In genomic region chr18:24509435-24509834, GRCh38 we compare ENCODE assay signal across 25 cellular contexts. TPM values are rescaled to one million over a fixed set of nuclear protein-coding genes. Genes with fewer than 3 reads are reported as not detected.
DNase-seq lines count a peak whose midpoint lies in the region; ATAC-seq, FAIRE-seq and TF ChIP-seq lines count a peak whose summit lies in the region.
"Had no signal": no experiment of that assay in that cellular context is flagged by ENCODE, and none has a peak within 500 bp of the region (broad histone marks: within the 10 kb centered on the region; RNA-seq: fewer than 3 reads in every experiment).

No MANE protein-coding gene starts in this region.

- H3K27ac ChIP-seq in right lobe of liver (no peak overlapping the region), HepG2 (ENCODE audit: extremely low read length, insufficient read depth, low read length) (no peak overlapping the region), small intestine (ENCODE audit: low read depth in 1 of 2, low read length in 1 of 2) (no peak overlapping the region)
- H3K27ac ChIP-seq: 22Rv1; A549; BLaER1 treated with 17β-estradiol and CSF1 and Interleukin-3, amounts not matched to agents 10 nM and 100 nM; C4-2B had no signal

- TF ChIP-seq POLR2A in right lobe of liver (IDR thresholded peaks at IDR 0.05) (no peak), HepG2 (IDR thresholded peaks at IDR 0.05; ENCODE audit: insufficient read depth in 1 of 2, low read depth in 2 of 2, low read length in 2 of 2) (no peak)

- in situ Hi-C loops in HepG2 (cut with HindIII; ENCODE audit: extremely low pct_ligation_motif_present, low pct_unique_long_range_greater_than_20kb) = no loop called here

- ATAC-seq in right lobe of liver (peak; percentile 35 to 60 (median 47)), HepG2 (no peak)
- ATAC-seq in stimulated activated effector memory CD8-positive, alpha-beta T cell treated with anti-CD3 and anti-CD28 coated beads, Interleukin-12 subunit alpha, Interleukin-12 subunit beta, amount 100 ng/mL, for 72 hours = no peak
- ATAC-seq: A549 had no signal

- no peak overlapping the region for H3K4me3 Mint-ChIP-seq in nephron progenitor cell
- no peak overlapping the region for H3K4me3 Mint-ChIP-seq in stimulated activated effector memory CD8-positive, alpha-beta T cell treated with anti-CD3 and anti-CD28 coated beads, Interleukin-12 subunit alpha, Interleukin-12 subunit beta, amount 100 ng/mL, for 72 hours
- H3K4me3 Mint-ChIP-seq: B cell; CD4-positive, alpha-beta T cell; CD8-positive, alpha-beta memory T cell had no signal

- H3K9me3 ChIP-seq in right lobe of liver (no peaks in the 10 kb centered on the region), HepG2 (ENCODE audit: low read length) (no peaks in the 10 kb centered on the region), small intestine (ENCODE audit: control insufficient read depth, low read depth) (no peaks in the 10 kb centered on the region)
- H3K9me3 ChIP-seq: A549 had no signal

- H3K36me3 ChIP-seq in right lobe of liver (no peaks in the 10 kb centered on the region), HepG2 (replicated peaks in 1 of 2; ENCODE audit: control insufficient read depth in 1 of 2, insufficient read depth in 2 of 2, low read length in 2 of 2) (no peaks in the 10 kb centered on the region), small intestine (ENCODE audit: control insufficient read depth in 2 of 2, insufficient read depth in 2 of 2, low read length in 2 of 2) (no peaks in the 10 kb centered on the region)
- H3K36me3 ChIP-seq: BLaER1 treated with 17β-estradiol and CSF1 and Interleukin-3, amounts not matched to agents 10 nM and 100 nM had no signal

- intact Hi-C loops in right lobe of liver (cut with DNase I) = no loop called here
- intact Hi-C loops in HepG2 (cut with micrococcal nuclease; ENCODE audit: unreplicated experiment) = no loop called here

- H3K4me3 ChIP-seq in right lobe of liver (no peak overlapping the region), HepG2 (replicated peaks in 1 of 3; ENCODE audit: insufficient read depth in 1 of 3, low read depth in 2 of 3, low read length in 3 of 3) (no peak overlapping the region), small intestine (ENCODE audit: low read depth in 1 of 2, low read length in 2 of 2) (no peak overlapping the region)
- H3K4me3 ChIP-seq: A549; BLaER1 treated with 17β-estradiol and CSF1 and Interleukin-3, amounts not matched to agents 10 nM and 100 nM had no signal

- H3K4me1 Mint-ChIP-seq in nephron progenitor cell = peaks cover 18% of the 10 kb centered on the region
- no peaks in the 10 kb centered on the region for H3K4me1 Mint-ChIP-seq in stimulated activated effector memory CD8-positive, alpha-beta T cell treated with anti-CD3 and anti-CD28 coated beads, Interleukin-12 subunit alpha, Interleukin-12 subunit beta, amount 100 ng/mL, for 72 hours
- H3K4me1 Mint-ChIP-seq: B cell; CD8-positive, alpha-beta memory T cell had no signal

- H3K27me3 ChIP-seq in right lobe of liver (no peaks in the 10 kb centered on the region), HepG2 (ENCODE audit: control insufficient read depth in 1 of 2, insufficient read depth in 2 of 2, low read length in 2 of 2) (0 out of 5 replicates have a peak, but pooled peaks cover 0 to 4% of the 10 kb centered on the region in 2 experiments), small intestine (ENCODE audit: control insufficient read depth in 2 of 2, insufficient read depth in 2 of 2, low read length in 2 of 2) (no peaks in the 10 kb centered on the region)
- H3K27me3 ChIP-seq: BLaER1 treated with 17β-estradiol and CSF1 and Interleukin-3, amounts not matched to agents 10 nM and 100 nM had no signal

- no peak for TF ChIP-seq EP300 in HepG2 (IDR thresholded peaks at IDR 0.05; ENCODE audit: low read depth in 2 of 2, low read length in 2 of 2)
- no peak for TF ChIP-seq EP300 in HepG2 (CRISPR knock-in tag; IDR thresholded peaks at IDR 0.05; ENCODE audit: borderline replicate concordance)

- CTCF ChIA-PET in HepG2 (lab: Yijun Ruan, JAX; ENCODE audit: low intra/inter-chr PET ratio, low total read pairs) = no interaction called here

- peaks cover 8% of the 10 kb centered on the region for H3K9me3 Mint-ChIP-seq in nephron progenitor cell
- no peaks in the 10 kb centered on the region for H3K9me3 Mint-ChIP-seq in stimulated activated effector memory CD8-positive, alpha-beta T cell treated with anti-CD3 and anti-CD28 coated beads, Interleukin-12 subunit alpha, Interleukin-12 subunit beta, amount 100 ng/mL, for 72 hours
- H3K9me3 Mint-ChIP-seq: CD4-positive, alpha-beta T cell; CD8-positive, alpha-beta memory T cell had no signal

- no peaks in the 10 kb centered on the region for H3K36me3 Mint-ChIP-seq in nephron progenitor cell (ENCODE audit: low read depth)
- H3K36me3 Mint-ChIP-seq in stimulated activated effector memory CD8-positive, alpha-beta T cell treated with anti-CD3 and anti-CD28 coated beads, Interleukin-12 subunit alpha, Interleukin-12 subunit beta, amount 100 ng/mL, for 72 hours = no peaks in the 10 kb centered on the region
- H3K36me3 Mint-ChIP-seq: CD8-positive, alpha-beta memory T cell had no signal

- TF ChIP-seq CTCF in right lobe of liver (IDR thresholded peaks at IDR 0.05) (no peak), HepG2 (CRISPR knock-in tag; IDR thresholded peaks at IDR 0.05) (no peak), nephron progenitor cell (IDR thresholded peaks at IDR 0.05) (no peak)

- no peaks in the 10 kb centered on the region for H3K79me2 ChIP-seq in HepG2 (ENCODE audit: insufficient read depth, low read length)

- no peak for DNase-seq in right lobe of liver
- no peak for DNase-seq in HepG2 (ENCODE audit: low spot score)
- no peak for DNase-seq in nephron progenitor cell
- peak; percentile 71 for DNase-seq in small intestine
- DNase-seq in stimulated activated effector memory CD8-positive, alpha-beta T cell treated with anti-CD3 and anti-CD28 coated beads, Interleukin-12 subunit alpha, Interleukin-12 subunit beta, amount 100 ng/mL, for 72 hours (ENCODE audit: low spot score in 2 of 2) = no peak
- DNase-seq in DMS53 (lab: John Stamatoyannopoulos, UW) = no peak
- DNase-seq in pons (ENCODE audit: low spot score) = no peak
- DNase-seq: AML-193; CD4-positive, alpha-beta T cell; CD8-positive, alpha-beta memory T cell; COR-L47; DMS 273 treated with DMSO at 0.1 percent for 48 hours; DMS153; DMS79 treated with DMSO at 0.1 percent for 48 hours; GF-D8 had no signal

- H2AFZ ChIP-seq in HepG2 (ENCODE audit: low read length) = no peak overlapping the region

- no peak overlapping the region for H3K4me2 ChIP-seq in HepG2 (ENCODE audit: low read depth, low read length)
- H3K4me2 ChIP-seq: A549; BLaER1 treated with 17β-estradiol and CSF1 and Interleukin-3, amounts not matched to agents 10 nM and 100 nM had no signal

- no peak overlapping the region for H3K9ac ChIP-seq in HepG2 (ENCODE audit: insufficient read depth, low read depth, low read length)
- H3K9ac ChIP-seq: BLaER1 treated with 17β-estradiol and CSF1 and Interleukin-3, amounts not matched to agents 10 nM and 100 nM had no signal

- POLR2A ChIA-PET in HepG2 (lab: Yijun Ruan, JAX) = no interaction called here

- no TSS peak for BruUV-seq in HepG2 (replicated peaks; lab: Mats Ljungman, UMichigan)

- FAIRE-seq in HepG2 (lab: Jason Lieb, UNC) (no peak), small intestine (lab: Jason Lieb, UNC) (no peak)
- FAIRE-seq: A549, G401.6, GM12891, GM19239 had no signal

- 40% methylated on average over 1 of the region's 1 CpG for WGBS in right lobe of liver (ENCODE audit: insufficient coverage, low coverage, low lambda C conversion rate, missing lambda C conversion rate)
- 0% methylated on average over 1 of the region's 1 CpG for WGBS in HepG2 (ENCODE audit: low lambda C conversion rate)
- WGBS in small intestine, 3 donors = 30 to 65% (median 46%) methylated on average over 1 of the region's 1 CpG

- no peak for TF ChIP-seq RAD21 in HepG2 (CRISPR knock-in tag; IDR thresholded peaks at IDR 0.05)

- no peaks in the 10 kb centered on the region for H4K20me1 ChIP-seq in HepG2 (ENCODE audit: insufficient read depth, low read length)
- H4K20me1 ChIP-seq: BLaER1 treated with 17β-estradiol and CSF1 and Interleukin-3, amounts not matched to agents 10 nM and 100 nM had no signal

- H3K27ac Mint-ChIP-seq in nephron progenitor cell = peak overlapping the region; percentile 51
- H3K27ac Mint-ChIP-seq in stimulated activated effector memory CD8-positive, alpha-beta T cell treated with anti-CD3 and anti-CD28 coated beads, Interleukin-12 subunit alpha, Interleukin-12 subunit beta, amount 100 ng/mL, for 72 hours = no peak overlapping the region
- H3K27ac Mint-ChIP-seq: B cell; CD4-positive, alpha-beta T cell had no signal

- peaks cover 4% of the 10 kb centered on the region for H3K27me3 Mint-ChIP-seq in nephron progenitor cell (ENCODE audit: low read depth, poor library complexity)
- H3K27me3 Mint-ChIP-seq: CD4-positive, alpha-beta T cell had no signal

- H3K4me1 ChIP-seq in right lobe of liver = no peaks in the 10 kb centered on the region
- no peaks in the 10 kb centered on the region for H3K4me1 ChIP-seq in HepG2 (ENCODE audit: insufficient read depth, low read length)
- no peaks in the 10 kb centered on the region for H3K4me1 ChIP-seq in small intestine (ENCODE audit: control insufficient read depth in 2 of 2, insufficient read depth in 1 of 2, low read depth in 1 of 2, low read length in 1 of 2)
- H3K4me1 ChIP-seq: A549; BLaER1 treated with 17β-estradiol and CSF1 and Interleukin-3, amounts not matched to agents 10 nM and 100 nM had no signal

RNA-seq across cellular contexts. Expression of gene HRH4, which starts 49.0 kb away (rescaled TPM):
- total RNA-seq in right lobe of liver (under 1 TPM; 0.06 to 0.32 (median 0.10) TPM), HepG2 (2016; rRNA removed; fragmentation: Illumina TruSeq; extraction: Trizol) (not detected in 2 replicates)
- not detected in 2 replicates for total RNA-seq in HepG2 (2016; cell fraction: cytosol; rRNA removed; fragmentation: Illumina TruSeq; extraction: Trizol; ENCODE audit: low read depth)
- not detected in 2 replicates for total RNA-seq in HepG2 (2016; cell fraction: insoluble cytoplasmic fraction; rRNA removed; fragmentation: Illumina TruSeq; extraction: Trizol)
- total RNA-seq in HepG2 (2016; cell fraction: membrane; rRNA removed; fragmentation: Illumina TruSeq; extraction: Trizol) = not detected in 2 replicates
- total RNA-seq in HepG2 (2016; cell fraction: nucleus; rRNA removed; fragmentation: Illumina TruSeq; extraction: Trizol) = not detected in 2 replicates
- polyA plus RNA-seq in HepG2 (2011; rRNA removed) (not detected in 2 replicates), small intestine (not detected)
- not detected in 2 replicates for polyA plus RNA-seq in HepG2 (2011; cell fraction: cytosol; rRNA removed)
- polyA plus RNA-seq in HepG2 (2011; cell fraction: nucleus; rRNA removed) = not detected in 2 replicates
- polyA plus RNA-seq in HepG2 (2012) = not detected in 2 replicates
- polyA plus RNA-seq in HepG2 (2016; cell fraction: cytosol; fragmentation: Illumina TruSeq; extraction: Trizol; ENCODE audit: low read depth) = not detected in 2 replicates
- not detected in 2 replicates for polyA plus RNA-seq in HepG2 (2016; cell fraction: insoluble cytoplasmic fraction; fragmentation: Illumina TruSeq; extraction: Trizol; ENCODE audit: low read depth)
- not detected in 2 replicates for polyA plus RNA-seq in HepG2 (2016; cell fraction: membrane; fragmentation: Illumina TruSeq; extraction: Trizol; ENCODE audit: low read depth)
- not detected in 2 replicates for polyA plus RNA-seq in HepG2 (2016; cell fraction: nucleus; fragmentation: Illumina TruSeq; extraction: Trizol; ENCODE audit: insufficient read depth, low read depth)
- polyA minus RNA-seq in HepG2 (2011; rRNA and poly(A)+ RNA removed; ENCODE audit: low replicate concordance) = 0.28 TPM in 1 of 2 replicates, not detected in the other
- not detected in 2 replicates for polyA minus RNA-seq in HepG2 (2011; cell fraction: cytosol; rRNA and poly(A)+ RNA removed)
- polyA minus RNA-seq in HepG2 (2011; cell fraction: nucleus; rRNA and poly(A)+ RNA removed) = 0.12 TPM in 1 of 2 replicates, not detected in the other
- total RNA-seq: A172; CD8-positive, alpha-beta memory T cell had no signal
- polyA plus RNA-seq: BJ; CD8-positive, alpha-beta memory T cell had no signal

Comparison
In these comparisons a context has a peak if more than half of its experiments do, and no peak if none do; other contexts are left out.
1. ATAC-seq: peak in right lobe of liver (4 of 4); none in HepG2 (single experiment) and stimulated activated effector memory CD8-positive, alpha-beta T cell treated with anti-CD3 and anti-CD28 coated beads, Interleukin-12 subunit alpha, Interleukin-12 subunit beta, amount 100 ng/mL, for 72 hours (single experiment).